In the genomic region with DNA sequence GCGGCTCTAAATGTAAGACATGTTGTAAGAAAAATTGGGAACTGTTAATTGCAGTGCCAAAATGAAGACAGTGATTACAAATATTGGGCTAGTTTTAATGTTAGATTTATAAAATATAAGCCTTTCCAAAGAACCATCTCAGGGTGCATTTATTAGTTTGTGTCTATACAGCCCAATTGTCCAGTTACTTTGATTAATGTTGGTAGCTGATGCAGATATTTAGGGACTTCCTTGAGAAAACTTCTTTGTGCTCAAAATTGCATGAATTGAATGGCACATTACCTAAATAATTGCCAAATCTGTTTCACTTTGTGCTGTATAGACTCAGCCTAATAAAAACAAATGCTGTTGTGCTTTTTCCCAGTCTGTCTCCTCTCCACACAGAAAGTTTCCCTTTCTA, we compare ENCODE assay signal across 20 cellular contexts.
DNase-seq lines count a peak whose midpoint lies in the region; ATAC-seq and TF ChIP-seq lines count a peak whose summit lies in the region.
"Had no signal": no experiment of that assay in that cellular context is flagged by ENCODE, and none has a peak within 500 bp of the region (broad histone marks: within the 10 kb centered on the region; RNA-seq: fewer than 3 reads in every experiment).

No MANE protein-coding gene starts in this region.

- H3K4me3 Mint-ChIP-seq in activated CD4-positive, alpha-beta T cell treated with anti-CD3 and anti-CD28 coated beads, Interleukin-2, amount 10 ng/mL, durations not matched to agents 7 days and 5 days: peak overlapping the region; percentile 85
- H3K4me3 Mint-ChIP-seq in activated T-helper 17 cell treated with anti-CD3 and anti-CD28 coated beads, Interleukin-2, amount 50 U/mL, for 72 hours: peak overlapping the region; percentile 88
- H3K4me3 Mint-ChIP-seq in natural killer cell treated with Interleukin-12 subunit alpha and Interleukin-12 subunit beta and Interleukin-15 and Interleukin-18, amount 100 ng/mL, for 72 hours: peak overlapping the region; percentile 81

- POLR2A ChIA-PET in activated CD4-positive, alpha-beta T cell treated with anti-CD3 and anti-CD28 coated beads, Interleukin-2, amount 10 ng/mL, durations not matched to agents 7 days and 5 days (lab: Charles Lee): interaction anchor here (0.6 kb wide), 1 partner anchor 9 kb away, joined by 4 read pairs; no protein-coding TSS in a partner anchor

- H3K9me3 ChIP-seq in HAP-1: no peaks in the 10 kb centered on the region
- H3K9me3 ChIP-seq: A549, sigmoid colon, upper lobe of left lung had no signal

- no peaks in the 10 kb centered on the region for H3K4me1 ChIP-seq in HAP-1
- H3K4me1 ChIP-seq: A549, upper lobe of left lung had no signal

- no peaks in the 10 kb centered on the region for H3K27me3 Mint-ChIP-seq in activated CD4-positive, alpha-beta T cell treated with anti-CD3 and anti-CD28 coated beads, Interleukin-2, amount 10 ng/mL, durations not matched to agents 7 days and 5 days
- H3K27me3 Mint-ChIP-seq in activated T-helper 17 cell treated with anti-CD3 and anti-CD28 coated beads, Interleukin-2, amount 50 U/mL, for 72 hours: no peaks in the 10 kb centered on the region
- no peaks in the 10 kb centered on the region for H3K27me3 Mint-ChIP-seq in natural killer cell treated with Interleukin-12 subunit alpha and Interleukin-12 subunit beta and Interleukin-15 and Interleukin-18, amount 100 ng/mL, for 72 hours

- peak overlapping the region; percentile 96 for H3K27ac Mint-ChIP-seq in activated CD4-positive, alpha-beta T cell treated with anti-CD3 and anti-CD28 coated beads, Interleukin-2, amount 10 ng/mL, durations not matched to agents 7 days and 5 days
- H3K27ac Mint-ChIP-seq in activated T-helper 17 cell treated with anti-CD3 and anti-CD28 coated beads, Interleukin-2, amount 50 U/mL, for 72 hours: peak overlapping the region; percentile 98
- H3K27ac Mint-ChIP-seq in natural killer cell treated with Interleukin-12 subunit alpha and Interleukin-12 subunit beta and Interleukin-15 and Interleukin-18, amount 100 ng/mL, for 72 hours: peak overlapping the region; percentile 79 to 86

- H3K27me3 ChIP-seq in HAP-1 (ENCODE audit: low read depth): no peaks in the 10 kb centered on the region
- H3K27me3 ChIP-seq: sigmoid colon, upper lobe of left lung had no signal

- in situ Hi-C loops in HAP-1 (cut with MboI; ENCODE audit: low sequenced_read_pairs): no loop called here

- DNase-seq in activated CD4-positive, alpha-beta T cell treated with anti-CD3 and anti-CD28 coated beads, Interleukin-2, amount 10 ng/mL, durations not matched to agents 7 days and 5 days: no peak
- DNase-seq in activated CD4-positive, alpha-beta T cell treated with anti-CD3 and anti-CD28 coated beads for 4 hours: no peak
- DNase-seq in natural killer cell treated with Interleukin-12 subunit alpha and Interleukin-12 subunit beta and Interleukin-15 and Interleukin-18, amount 100 ng/mL, for 72 hours (ENCODE audit: low spot score): no peak
- DNase-seq in NCI-H345 (lab: John Stamatoyannopoulos, UW) (no peak), HAP-1 (ENCODE audit: low spot score in 2 of 2) (no peak), dedifferentiated amniotic fluid mesenchymal stem cell (ENCODE audit: extremely low spot score) (no peak)
- DNase-seq: effector CD4-positive, alpha-beta T cell; hippocampal formation; IMR-90; kidney glomerular epithelial cell; midbrain; MV-4-11; NCI-H2107; RPMI8226; sigmoid colon; upper lobe of left lung had no signal

- no peaks in the 10 kb centered on the region for H3K36me3 ChIP-seq in HAP-1 (replicated peaks)
- H3K36me3 ChIP-seq: sigmoid colon, upper lobe of left lung had no signal

- ATAC-seq in activated T-helper 17 cell treated with anti-CD3 and anti-CD28 coated beads, Interleukin-2, amount 50 U/mL, for 72 hours (replicated peaks): no peak
- no peak for ATAC-seq in natural killer cell treated with Interleukin-12 subunit alpha and Interleukin-12 subunit beta and Interleukin-15 and Interleukin-18, amount 100 ng/mL, for 72 hours
- ATAC-seq: A549, HCT116 had no signal

- H3K9me3 Mint-ChIP-seq in activated CD4-positive, alpha-beta T cell treated with anti-CD3 and anti-CD28 coated beads, Interleukin-2, amount 10 ng/mL, durations not matched to agents 7 days and 5 days: no peaks in the 10 kb centered on the region
- no peaks in the 10 kb centered on the region for H3K9me3 Mint-ChIP-seq in activated T-helper 17 cell treated with anti-CD3 and anti-CD28 coated beads, Interleukin-2, amount 50 U/mL, for 72 hours
- no peaks in the 10 kb centered on the region for H3K9me3 Mint-ChIP-seq in natural killer cell treated with Interleukin-12 subunit alpha and Interleukin-12 subunit beta and Interleukin-15 and Interleukin-18, amount 100 ng/mL, for 72 hours

- no peak overlapping the region for H3K4me3 ChIP-seq in HAP-1
- H3K4me3 ChIP-seq: A549, sigmoid colon, upper lobe of left lung had no signal

- CTCF ChIA-PET in activated CD4-positive, alpha-beta T cell treated with anti-CD3 and anti-CD28 coated beads, Interleukin-2, amount 10 ng/mL, durations not matched to agents 7 days and 5 days (lab: Charles Lee): interaction anchor here (1.4 to 5.0 kb wide), 3 partner anchors 21 to 65 kb away, joined by 4 to 18 read pairs (median 5); no protein-coding TSS in a partner anchor

- peaks cover 63% of the 10 kb centered on the region for H3K4me1 Mint-ChIP-seq in activated CD4-positive, alpha-beta T cell treated with anti-CD3 and anti-CD28 coated beads, Interleukin-2, amount 10 ng/mL, durations not matched to agents 7 days and 5 days
- no peaks in the 10 kb centered on the region for H3K4me1 Mint-ChIP-seq in activated T-helper 17 cell treated with anti-CD3 and anti-CD28 coated beads, Interleukin-2, amount 50 U/mL, for 72 hours
- H3K4me1 Mint-ChIP-seq in natural killer cell treated with Interleukin-12 subunit alpha and Interleukin-12 subunit beta and Interleukin-15 and Interleukin-18, amount 100 ng/mL, for 72 hours (ENCODE audit: low read depth in 2 of 2): peaks cover 37 to 63% of the 10 kb centered on the region in 2 donors

- H3K36me3 Mint-ChIP-seq in activated CD4-positive, alpha-beta T cell treated with anti-CD3 and anti-CD28 coated beads, Interleukin-2, amount 10 ng/mL, durations not matched to agents 7 days and 5 days (ENCODE audit: low read depth): peaks cover 93% of the 10 kb centered on the region
- peaks cover 100% of the 10 kb centered on the region for H3K36me3 Mint-ChIP-seq in activated T-helper 17 cell treated with anti-CD3 and anti-CD28 coated beads, Interleukin-2, amount 50 U/mL, for 72 hours (ENCODE audit: low read depth)
- H3K36me3 Mint-ChIP-seq in natural killer cell treated with Interleukin-12 subunit alpha and Interleukin-12 subunit beta and Interleukin-15 and Interleukin-18, amount 100 ng/mL, for 72 hours: no peaks in the 10 kb centered on the region

- peak; percentile 33 for TF ChIP-seq POLR2A in GM18526 (IDR thresholded peaks at IDR 0.05; ENCODE audit: extremely low read depth, insufficient read length)
